In the genomic region with DNA sequence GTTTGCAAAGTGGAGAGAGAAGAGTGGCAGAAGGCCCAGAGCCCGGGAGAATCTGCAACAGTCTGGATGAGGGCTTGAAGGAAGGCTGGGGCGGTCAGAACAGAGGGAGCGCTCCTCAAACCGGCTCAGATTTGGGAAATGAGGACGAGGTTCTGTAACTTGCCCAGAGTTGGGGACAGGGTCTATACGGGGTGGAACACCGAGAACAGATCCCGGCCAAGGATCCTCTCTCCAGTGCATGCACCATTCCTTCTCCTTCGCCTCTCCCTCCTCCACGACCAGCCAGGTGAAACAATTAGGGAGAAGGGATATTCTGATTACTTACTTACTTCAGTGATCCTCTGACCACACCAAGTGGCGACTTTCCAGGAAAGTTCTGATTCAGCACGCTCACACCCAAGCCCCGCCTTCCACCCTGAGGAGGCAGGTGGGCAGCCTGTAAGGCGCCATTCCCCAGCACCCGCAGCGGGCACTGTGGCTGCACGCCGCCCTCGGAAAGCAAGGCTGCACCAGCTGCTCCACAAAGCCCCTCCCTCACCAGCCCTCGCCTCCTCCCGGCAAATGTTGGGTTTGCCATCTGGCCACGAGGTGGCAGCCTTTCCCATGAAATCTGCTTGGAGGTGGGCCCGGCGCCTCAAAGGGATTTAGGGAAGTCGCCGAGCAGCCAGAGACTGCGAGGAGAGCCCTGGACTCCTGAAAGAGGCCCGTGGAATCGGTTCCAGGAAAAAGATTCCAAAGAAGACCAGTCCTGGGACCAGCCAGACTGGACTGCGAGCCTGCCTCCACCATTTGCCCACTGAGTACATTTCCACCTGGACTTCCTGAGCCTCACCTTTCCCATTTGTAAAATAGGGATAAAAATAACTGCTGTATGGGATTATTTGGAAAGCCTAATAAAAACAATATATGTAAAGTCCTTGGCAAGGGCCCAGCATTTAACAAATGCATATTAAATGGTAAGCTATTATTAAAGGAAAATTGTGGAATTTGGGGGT, we compare ENCODE assay signal across 8 cellular contexts. TPM values are rescaled to one million over a fixed set of nuclear protein-coding genes. Genes with fewer than 3 reads are reported as not detected.
DNase-seq lines count a peak whose midpoint lies in the region; ATAC-seq and TF ChIP-seq lines count a peak whose summit lies in the region.

No MANE protein-coding gene starts in this region.

- WGBS in psoas muscle, 3 donors, result 2 to 3% (median 2%) methylated on average over 29 to 30 of the region's 30 CpGs

- ATAC-seq in HG02798 (IDR thresholded peaks at IDR 0.05; ENCODE audit: poor library complexity, unreplicated experiment) (peak; percentile 89), psoas muscle (peak; percentile 27 to 78 (median 70))

- H3K9me3 ChIP-seq in right atrium auricular region, result no peaks in the 10 kb centered on the region
- H3K9me3 ChIP-seq in psoas muscle, result no peaks in the 10 kb centered on the region
- no peaks in the 10 kb centered on the region for H3K9me3 ChIP-seq in vagina

- peak; percentile 78 for TF ChIP-seq CTCF in GM12875 (IDR thresholded peaks at IDR 0.05; ENCODE audit: borderline replicate concordance, insufficient read depth, low read depth, low read length)
- peak; percentile 79 to 90 for TF ChIP-seq CTCF in right atrium auricular region (IDR thresholded peaks at IDR 0.05)
- peak; percentile 60 for TF ChIP-seq CTCF in psoas muscle (IDR thresholded peaks at IDR 0.05)
- peak; percentile 74 to 89 (median 80) for TF ChIP-seq CTCF in vagina (IDR thresholded peaks at IDR 0.05)

- H3K4me3 ChIP-seq in GM12875 (ENCODE audit: low read depth, low read length), result peak overlapping the region; percentile 38
- H3K4me3 ChIP-seq in right atrium auricular region, result peak overlapping the region in 1 of 2 donors; percentile 39
- H3K4me3 ChIP-seq in psoas muscle, result peak overlapping the region; percentile 40
- H3K4me3 ChIP-seq in vagina, result peak overlapping the region; percentile 22 to 32

- no peak for TF ChIP-seq POLR2A in vagina (IDR thresholded peaks at IDR 0.05)

- H3K36me3 ChIP-seq in right atrium auricular region (no peaks in the 10 kb centered on the region), psoas muscle (ENCODE audit: insufficient read depth in 1 of 2, low read depth in 1 of 2) (no peaks in the 10 kb centered on the region), vagina (no peaks in the 10 kb centered on the region)

- H3K27me3 ChIP-seq in right atrium auricular region (no peaks in the 10 kb centered on the region), psoas muscle (ENCODE audit: insufficient read depth in 3 of 3, low read length in 2 of 3) (peaks cover 0 to 2% (median 0%) of the 10 kb centered on the region in 3 donors), vagina (no peaks in the 10 kb centered on the region)

- H3K27ac ChIP-seq in right atrium auricular region (no peak overlapping the region), psoas muscle (no peak overlapping the region), vagina (no peak overlapping the region)

- intact Hi-C loops in psoas muscle (cut with DNase I) (no loop called here), vagina (cut with DNase I) (no loop called here)

- peak; percentile 86 for DNase-seq in NCI-H128 (lab: John Stamatoyannopoulos, UW; ENCODE audit: unreplicated experiment)
- peak; percentile 68 to 78 for DNase-seq in SW 1271 (lab: John Stamatoyannopoulos, UW)
- DNase-seq in amniotic stem cell (lab: John Stamatoyannopoulos, UW), result peak; percentile 82
- peak; percentile 83 for DNase-seq in right atrium auricular region (ENCODE audit: low spot score)
- peak; percentile 75 to 81 for DNase-seq in psoas muscle
- DNase-seq in vagina (ENCODE audit: extremely low spot score in 2 of 2), result no peak

- H3K4me1 ChIP-seq in right atrium auricular region, result peaks cover 0 to 15% of the 10 kb centered on the region in 2 donors
- no peaks in the 10 kb centered on the region for H3K4me1 ChIP-seq in psoas muscle
- H3K4me1 ChIP-seq in vagina, result peaks cover 15% of the 10 kb centered on the region

RNA-seq across cellular contexts. Expression of a gene that starts 22.2 kb away (rescaled TPM):
- total RNA-seq in right atrium auricular region (1 to 10 TPM; 2.7 to 8.1 TPM), psoas muscle (under 1 TPM in 1 of 4 donors, not detected in 3; 0.25 TPM), vagina (18.7 TPM)
- under 1 TPM; 0.03 to 0.13 (median 0.04) TPM for polyA plus RNA-seq in psoas muscle

Comparison
In these comparisons a context has a peak if more than half of its experiments do, and no peak if none do; other contexts are left out.
1. DNase-seq: peak in NCI-H128 (single experiment), SW 1271 (2 of 2), amniotic stem cell (single experiment), right atrium auricular region (single experiment) and psoas muscle (2 of 2); none in vagina (0 of 2).
2. Peak in every context shown above with its lines, with median percentiles within 50 percentile points of each other: CTCF ChIP-seq.